8 cellular contexts compared by ENCODE assay signal in genomic region chr3:44338010-44338827, GRCh38. TPM values are rescaled to one million over a fixed set of nuclear protein-coding genes. Genes with fewer than 3 reads are reported as not detected.
DNase-seq lines count a peak whose midpoint lies in the region; TF ChIP-seq lines count a peak whose summit lies in the region.

A gene with protein sequence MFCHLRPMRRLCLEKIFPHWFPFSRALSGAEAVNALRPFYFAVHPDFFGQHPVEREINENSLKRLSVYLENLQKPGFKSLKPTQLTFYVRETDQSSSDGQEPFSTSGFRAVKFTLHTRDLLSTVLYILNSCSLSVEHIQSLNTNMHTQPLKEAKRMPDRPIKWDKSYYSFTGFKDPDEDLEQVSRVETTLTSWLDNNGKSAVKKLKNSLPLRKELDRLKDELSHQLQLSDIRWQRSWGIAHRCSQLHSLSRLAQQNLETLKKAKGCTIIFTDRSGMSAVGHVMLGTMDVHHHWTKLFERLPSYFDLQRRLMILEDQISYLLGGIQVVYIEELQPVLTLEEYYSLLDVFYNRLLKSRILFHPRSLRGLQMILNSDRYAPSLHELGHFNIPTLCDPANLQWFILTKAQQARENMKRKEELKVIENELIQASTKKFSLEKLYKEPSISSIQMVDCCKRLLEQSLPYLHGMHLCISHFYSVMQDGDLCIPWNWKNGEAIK (plus strand): TSS chr3:44338766. CDS start chr3:44354783, 16,017 bp downstream.

- intact Hi-C loops in stomach (cut with DNase I; ENCODE audit: low total_unique reads) = no loop called here

- peak within 1 kb of the TSS; percentile 96 for H3K4me2 ChIP-seq in neural cell (ENCODE audit: low read length)

- peak; percentile 84 for TF ChIP-seq EP300 in neural cell (conservative IDR thresholded peaks at IDR 0.05; ENCODE audit: poor library complexity, severe bottlenecking)
- no peak for TF ChIP-seq EP300 in stomach (IDR thresholded peaks at IDR 0.05)

- no peaks in the 10 kb centered on the region for H3K9me3 ChIP-seq in neural cell (ENCODE audit: low read length)
- H3K9me3 ChIP-seq in stomach = no peaks in the 10 kb centered on the region

- no peak for TF ChIP-seq RAD21 in neural cell (conservative IDR thresholded peaks at IDR 0.05)

- WGBS in stomach, 5 donors = 0 to 1% (median 0%) methylated on average over 59 to 77 of the region's 77 CpGs

- H2AFZ ChIP-seq in neural cell (ENCODE audit: low read depth, low read length) = peak within 1 kb of the TSS; percentile 83

- DNase-seq in ELR (ENCODE audit: low read depth) (peak; percentile 96), H7 (peak; percentile 95), M059J (ENCODE audit: low read depth) (peak; percentile 94), SHP77 (lab: John Stamatoyannopoulos, UW) (peak; percentile 93 to 97), fibroblast of the conjunctiva (ENCODE audit: low read depth) (peak; percentile 96), stomach (peak; percentile 98)
- DNase-seq in activated effector memory CD4-positive, alpha-beta T cell treated with anti-CD3 and anti-CD28 coated beads, Interleukin-2, amount 50 U/mL, for 16 hours = peak; percentile 99

- no peaks in the 10 kb centered on the region for H3K9me2 ChIP-seq in neural cell (ENCODE audit: insufficient read depth, low read length)

- H3K36me3 ChIP-seq in H7 (replicated peaks; ENCODE audit: control insufficient read depth, insufficient read depth, low read length) (no peaks in the 10 kb centered on the region), neural cell (ENCODE audit: insufficient read depth, low read length) (no peaks in the 10 kb centered on the region), stomach (no peaks in the 10 kb centered on the region)

- no peaks in the 10 kb centered on the region for H3F3A ChIP-seq in neural cell (ENCODE audit: insufficient read depth, low read length, poor library complexity, severe bottlenecking)

- H3K9ac ChIP-seq in neural cell (ENCODE audit: low read length) = peak within 1 kb of the TSS; percentile 91

- TF ChIP-seq CTCF in neural cell (IDR thresholded peaks at IDR 0.05; ENCODE audit: poor library complexity, severe bottlenecking) (peak; percentile 52), stomach (IDR thresholded peaks at IDR 0.05) (no peak)

- H3K4me3 ChIP-seq in H7 (ENCODE audit: insufficient read depth, low read depth, low read length) = peak within 1 kb of the TSS; percentile 71
- peak within 1 kb of the TSS; percentile 67 for H3K4me3 ChIP-seq in neural cell (ENCODE audit: low read length)
- peak within 1 kb of the TSS; percentile 58 to 78 (median 68) for H3K4me3 ChIP-seq in stomach

- no peaks in the 10 kb centered on the region for H3K27me3 ChIP-seq in H7 (ENCODE audit: control insufficient read depth, insufficient read depth, low read length)
- no peaks in the 10 kb centered on the region for H3K27me3 ChIP-seq in neural cell (ENCODE audit: insufficient read depth, low read depth, low read length)
- H3K27me3 ChIP-seq in stomach = no peaks in the 10 kb centered on the region

- peak in 2 of 4 donors; percentile 61 to 83 for TF ChIP-seq POLR2A in stomach (IDR thresholded peaks at IDR 0.05)

- peaks cover 11 to 50% (median 28%) of the 10 kb centered on the region in 4 donors for H3K4me1 ChIP-seq in stomach

- H4K20me1 ChIP-seq in neural cell (ENCODE audit: insufficient read depth) = no peaks in the 10 kb centered on the region

- H3K27ac ChIP-seq in neural cell (ENCODE audit: low read length) = peak within 1 kb of the TSS; percentile 94
- H3K27ac ChIP-seq in stomach = peak within 1 kb of the TSS; percentile 90 to 99 (median 95)

- peaks cover 28% of the 10 kb centered on the region for H3K79me2 ChIP-seq in neural cell (replicated peaks; ENCODE audit: insufficient read depth, low read length)

TF ChIP-seq in neural cell, 6 proteins besides CTCF, POLR2A, EP300 and RAD21:
- peak; percentile 77 for TF ChIP-seq TAF1 (IDR thresholded peaks at IDR 0.05; ENCODE audit: low read depth)
- TF ChIP-seq POLR2AphosphoS5 (IDR thresholded peaks at IDR 0.05) = peak; percentile 95
- TF ChIP-seq MXI1 (conservative IDR thresholded peaks at IDR 0.05; ENCODE audit: poor library complexity, severe bottlenecking) = peak; percentile 89
- peak; percentile 92 for TF ChIP-seq REST (IDR thresholded peaks at IDR 0.05; ENCODE audit: borderline replicate concordance)
- peak; percentile 20 for TF ChIP-seq SMC3 (conservative IDR thresholded peaks at IDR 0.05; ENCODE audit: poor library complexity)
- TF ChIP-seq EZH2 (IDR thresholded peaks at IDR 0.05; ENCODE audit: borderline replicate concordance, insufficient read depth, low read length, poor library complexity, severe bottlenecking) = no peak

RNA-seq across cellular contexts. Expression of the gene that starts here (rescaled TPM):
- 22.4 and 32.3 TPM in 2 replicates for total RNA-seq in H7 (2014; rRNA removed; shearing (Covaris generic))
- total RNA-seq in M059J (2014; rRNA removed; shearing (Covaris generic)) = 19.5 and 30.4 TPM in 2 replicates
- 31.2 and 38.1 TPM in 2 replicates for polyA plus RNA-seq in neural cell
- polyA minus RNA-seq in neural cell = 72.1 and 79.9 TPM in 2 replicates
- total RNA-seq in stomach = 10 to 100 TPM; 10.7 to 42.6 (median 13.3) TPM
- polyA plus RNA-seq in stomach = 10 to 100 TPM in 2 of 3 donors, 1 to 10 TPM in 1; 9.8 to 23.4 (median 12.6) TPM

Comparison
In these comparisons a context has a peak if more than half of its experiments do, and no peak if none do; other contexts are left out.
1. Peak in every context shown above with its lines: DNase-seq, H3K4me3 ChIP-seq and H3K27ac ChIP-seq.